ENCODE assay signal across 27 cellular contexts in genomic region chr2:32369222-32369621, GRCh38.
"Had no signal": no experiment of that assay in that cellular context is flagged by ENCODE, and none has a peak within 500 bp of the region (broad histone marks: within the 10 kb centered on the region; RNA-seq: fewer than 3 reads in every experiment).

No MANE protein-coding gene starts in this region.

- H3K27ac ChIP-seq: breast epithelium, VCaP had no signal

- H3K4me3 Mint-ChIP-seq: activated CD4-positive, alpha-beta memory T cell treated with anti-CD3 and anti-CD28 coated beads for 36 hours; activated CD4-positive, alpha-beta T cell treated with anti-CD3 and anti-CD28 coated beads, Interleukin-2, amount 10 ng/mL, durations not matched to agents 7 days and 5 days; activated naive CD4-positive, alpha-beta T cell treated with anti-CD3 and anti-CD28 coated beads for 36 hours; activated naive CD8-positive, alpha-beta T cell treated with anti-CD3 and anti-CD28 coated beads, Interleukin-2, amount 10 ng/mL, durations not matched to agents 7 days and 5 days; activated T-helper 1 cell treated with anti-CD3 and anti-CD28 coated beads, Interleukin-12 subunit alpha, Interleukin-12 subunit beta, Interleukin-2, Interleukin-4 antibody, amounts not matched to agents 30 ng/mL and 10 ng/mL and 1 ng/mL, durations not matched to agents 14 hours and 24 hours and 36 hours had no signal

- H3K9me3 ChIP-seq: breast epithelium, SK-N-SH had no signal

- H3K27me3 Mint-ChIP-seq: activated CD4-positive, alpha-beta memory T cell treated with anti-CD3 and anti-CD28 coated beads for 36 hours; activated CD4-positive, alpha-beta T cell treated with anti-CD3 and anti-CD28 coated beads, Interleukin-2, amount 10 ng/mL, durations not matched to agents 7 days and 5 days; activated naive CD8-positive, alpha-beta T cell treated with anti-CD3 and anti-CD28 coated beads, Interleukin-2, amount 10 ng/mL, durations not matched to agents 7 days and 5 days had no signal

- H3K4me1 ChIP-seq: breast epithelium had no signal

- H3K27ac Mint-ChIP-seq: activated CD4-positive, alpha-beta memory T cell treated with anti-CD3 and anti-CD28 coated beads for 36 hours; activated CD4-positive, alpha-beta T cell treated with anti-CD3 and anti-CD28 coated beads, Interleukin-2, amount 10 ng/mL, durations not matched to agents 7 days and 5 days; activated naive CD4-positive, alpha-beta T cell treated with anti-CD3 and anti-CD28 coated beads for 36 hours; activated naive CD8-positive, alpha-beta T cell treated with anti-CD3 and anti-CD28 coated beads, Interleukin-2, amount 10 ng/mL, durations not matched to agents 7 days and 5 days; activated T-helper 1 cell treated with anti-CD3 and anti-CD28 coated beads, Interleukin-12 subunit alpha, Interleukin-12 subunit beta, Interleukin-2, Interleukin-4 antibody, amounts not matched to agents 30 ng/mL and 10 ng/mL and 1 ng/mL, durations not matched to agents 14 hours and 24 hours and 36 hours had no signal

- DNase-seq: activated CD4-positive, alpha-beta memory T cell treated with anti-CD3 and anti-CD28 coated beads for 36 hours; activated CD4-positive, alpha-beta T cell treated with anti-CD3 and anti-CD28 coated beads, Interleukin-2, amount 10 ng/mL, durations not matched to agents 7 days and 5 days; activated CD4-positive, CD25-positive, alpha-beta regulatory T cell; activated CD8-positive, alpha-beta memory T cell treated with anti-CD3 and anti-CD28 coated beads for 24 hours; activated gamma-delta T cell; activated naive CD4-positive, alpha-beta T cell treated with anti-CD3 and anti-CD28 coated beads for 36 hours; activated naive CD8-positive, alpha-beta T cell treated with anti-CD3 and anti-CD28 coated beads, Interleukin-2, amount 10 ng/mL, durations not matched to agents 7 days and 5 days; aorta; caudate nucleus; Karpas-422; MM.1S; NCI-H1105 treated with DMSO at 0.1 percent for 48 hours; NCI-H1436 treated with DMSO at 0.1 percent for 48 hours; NCI-H187; NCI-H2081; NCI-H510A treated with DMSO at 0.1 percent for 48 hours; NCI-H69; NK-92 treated with Interleukin-12 subunit alpha and Interleukin-12 subunit beta, amount 100 ng/mL, for 24 hours; OCI-M1; RPMI8226; SK-N-SH; T-helper 1 cell had no signal

- H3K4me3 ChIP-seq: breast epithelium had no signal

- H3K4me2 ChIP-seq: SK-N-SH had no signal

- ATAC-seq: Panc1, Right ventricle myocardium inferior had no signal

- H3K9me3 Mint-ChIP-seq: activated CD4-positive, alpha-beta memory T cell treated with anti-CD3 and anti-CD28 coated beads for 36 hours; activated CD4-positive, alpha-beta T cell treated with anti-CD3 and anti-CD28 coated beads, Interleukin-2, amount 10 ng/mL, durations not matched to agents 7 days and 5 days; activated naive CD4-positive, alpha-beta T cell treated with anti-CD3 and anti-CD28 coated beads for 36 hours; activated naive CD8-positive, alpha-beta T cell treated with anti-CD3 and anti-CD28 coated beads, Interleukin-2, amount 10 ng/mL, durations not matched to agents 7 days and 5 days; activated T-helper 1 cell treated with anti-CD3 and anti-CD28 coated beads, Interleukin-12 subunit alpha, Interleukin-12 subunit beta, Interleukin-2, Interleukin-4 antibody, amounts not matched to agents 30 ng/mL and 10 ng/mL and 1 ng/mL, durations not matched to agents 14 hours and 24 hours and 36 hours had no signal
